In the genomic region with DNA sequence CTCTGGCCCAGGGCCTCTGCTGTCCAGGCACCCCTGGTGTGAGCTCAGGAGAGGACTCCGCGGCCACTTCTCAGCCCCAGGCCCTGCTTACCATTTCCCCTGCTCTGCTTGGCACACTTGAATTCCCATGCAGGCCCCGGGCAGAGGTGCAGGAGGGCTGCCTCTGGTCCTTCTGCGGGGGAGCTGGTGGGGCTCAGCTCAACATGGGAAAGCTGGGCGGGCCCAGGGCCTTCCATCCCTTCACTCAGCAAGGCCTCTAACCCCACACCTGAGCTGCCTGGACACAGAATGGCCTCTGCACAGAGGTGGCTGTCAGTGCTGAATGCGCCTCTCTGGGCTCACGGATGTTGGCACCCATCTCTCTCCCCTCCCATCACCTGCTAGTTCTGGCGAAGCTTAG, we compare ENCODE assay signal across 1 cellular context.
TF ChIP-seq lines count a peak whose summit lies in the region.

No MANE protein-coding gene starts in this region.

TF ChIP-seq in HepG2, 621 proteins besides CTCF, POLR2A, EP300 and RAD21:
- TF ChIP-seq PLRG1 (conservative IDR thresholded peaks at IDR 0.05), result no peak
- TF ChIP-seq, protein P1, sequence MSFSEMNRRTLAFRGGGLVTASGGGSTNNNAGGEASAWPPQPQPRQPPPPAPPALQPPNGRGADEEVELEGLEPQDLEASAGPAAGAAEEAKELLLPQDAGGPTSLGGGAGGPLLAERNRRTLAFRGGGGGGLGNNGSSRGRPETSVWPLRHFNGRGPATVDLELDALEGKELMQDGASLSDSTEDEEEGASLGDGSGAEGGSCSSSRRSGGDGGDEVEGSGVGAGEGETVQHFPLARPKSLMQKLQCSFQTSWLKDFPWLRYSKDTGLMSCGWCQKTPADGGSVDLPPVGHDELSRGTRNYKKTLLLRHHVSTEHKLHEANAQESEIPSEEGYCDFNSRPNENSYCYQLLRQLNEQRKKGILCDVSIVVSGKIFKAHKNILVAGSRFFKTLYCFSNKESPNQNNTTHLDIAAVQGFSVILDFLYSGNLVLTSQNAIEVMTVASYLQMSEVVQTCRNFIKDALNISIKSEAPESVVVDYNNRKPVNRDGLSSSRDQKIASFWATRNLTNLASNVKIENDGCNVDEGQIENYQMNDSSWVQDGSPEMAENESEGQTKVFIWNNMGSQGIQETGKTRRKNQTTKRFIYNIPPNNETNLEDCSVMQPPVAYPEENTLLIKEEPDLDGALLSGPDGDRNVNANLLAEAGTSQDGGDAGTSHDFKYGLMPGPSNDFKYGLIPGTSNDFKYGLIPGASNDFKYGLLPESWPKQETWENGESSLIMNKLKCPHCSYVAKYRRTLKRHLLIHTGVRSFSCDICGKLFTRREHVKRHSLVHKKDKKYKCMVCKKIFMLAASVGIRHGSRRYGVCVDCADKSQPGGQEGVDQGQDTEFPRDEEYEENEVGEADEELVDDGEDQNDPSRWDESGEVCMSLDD (CRISPR knock-in tag; IDR thresholded peaks at IDR 0.05; ENCODE audit: borderline replicate concordance), result no peak
